21 cellular contexts compared by ENCODE assay signal in the genomic region with DNA sequence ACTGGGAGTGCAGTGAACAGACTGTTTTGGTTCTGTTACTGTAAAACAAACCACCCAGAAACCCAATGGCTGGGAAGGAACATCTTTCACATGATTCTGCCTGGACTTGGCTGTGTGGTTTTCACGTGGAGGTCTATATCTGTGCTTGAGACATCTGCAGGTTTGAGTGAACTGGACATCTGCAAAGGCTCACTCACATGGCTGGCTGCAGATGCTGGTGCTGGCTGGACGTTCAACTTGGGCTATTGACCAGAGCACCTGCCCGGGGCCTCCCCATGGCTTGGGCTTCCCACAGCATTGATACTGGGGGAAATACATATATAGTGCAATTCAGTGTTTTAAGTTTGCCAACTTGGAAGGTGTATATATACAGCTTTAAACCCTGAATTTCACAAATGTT.
"Had no signal": no experiment of that assay in that cellular context is flagged by ENCODE, and none has a peak within 500 bp of the region (broad histone marks: within the 10 kb centered on the region; RNA-seq: fewer than 3 reads in every experiment).

No MANE protein-coding gene starts in this region.

- H3K9me3 ChIP-seq: colonic mucosa, esophagus squamous epithelium, gastroesophageal sphincter, heart left ventricle, pancreas, stomach, thyroid gland, vagina had no signal

- H3K27ac Mint-ChIP-seq: natural killer cell; stimulated activated effector memory CD8-positive, alpha-beta T cell treated with anti-CD3 and anti-CD28 coated beads, Interleukin-12 subunit alpha, Interleukin-12 subunit beta, amount 100 ng/mL, for 72 hours had no signal

- H3K4me3 Mint-ChIP-seq: natural killer cell; stimulated activated effector memory CD8-positive, alpha-beta T cell treated with anti-CD3 and anti-CD28 coated beads, Interleukin-12 subunit alpha, Interleukin-12 subunit beta, amount 100 ng/mL, for 72 hours had no signal

- DNase-seq: colonic mucosa; dermis blood vessel endothelial cell; effector memory CD4-positive, alpha-beta T cell; esophagus squamous epithelium; foreskin keratinocyte; heart left ventricle; kidney; mesendoderm; natural killer cell; occipital lobe; pancreas; stimulated activated CD4-positive, alpha-beta T cell treated with anti-CD3 and anti-CD28 coated beads, Interleukin-2, amount 100 ng/mL, for 24 hours; stimulated activated CD4-positive, alpha-beta T cell treated with anti-CD3 and anti-CD28 coated beads, Interleukin-4, amount 100 ng/mL, for 24 hours; stimulated activated naive CD4-positive, alpha-beta T cell treated with Interleukin-2 at 50 U/mL for 16 hours; stomach; thyroid gland; trophoblast cell had no signal

- H3K4me1 ChIP-seq: colonic mucosa, foreskin keratinocyte, thyroid gland had no signal

- H2AFZ ChIP-seq: hepatocyte had no signal

- H3K4me2 ChIP-seq: hepatocyte had no signal

- H3K4me3 ChIP-seq: colonic mucosa, esophagus squamous epithelium, gastroesophageal sphincter, heart left ventricle, hepatocyte, pancreas, stomach, thyroid gland, vagina had no signal

- H3K27me3 ChIP-seq: colonic mucosa, foreskin keratinocyte, hepatocyte, pancreas, stomach, thyroid gland, vagina had no signal

- H3K27ac ChIP-seq: colonic mucosa, esophagus squamous epithelium, foreskin keratinocyte, gastroesophageal sphincter, heart left ventricle, hepatocyte, pancreas, stomach, thyroid gland, vagina had no signal

- H3K9me3 Mint-ChIP-seq: natural killer cell had no signal

- H3K4me1 Mint-ChIP-seq: natural killer cell; stimulated activated effector memory CD8-positive, alpha-beta T cell treated with anti-CD3 and anti-CD28 coated beads, Interleukin-12 subunit alpha, Interleukin-12 subunit beta, amount 100 ng/mL, for 72 hours had no signal

- H3K36me3 ChIP-seq: colonic mucosa had no signal

- H3K36me3 Mint-ChIP-seq: natural killer cell; stimulated activated effector memory CD8-positive, alpha-beta T cell treated with anti-CD3 and anti-CD28 coated beads, Interleukin-12 subunit alpha, Interleukin-12 subunit beta, amount 100 ng/mL, for 72 hours had no signal
